In genomic region chr19:19192910-19193423, GRCh38 we compare ENCODE assay signal across 8 cellular contexts. TPM values are rescaled to one million over a fixed set of nuclear protein-coding genes. Genes with fewer than 3 reads are reported as not detected.
A peak's percentile ranks its signal among the peaks of the same experiment; 100 is the strongest.
DNase-seq lines count a peak whose midpoint lies in the region; ATAC-seq and TF ChIP-seq lines count a peak whose summit lies in the region.

No MANE protein-coding gene starts in this region.

- H3K4me1 ChIP-seq in CD4-positive, alpha-beta memory T cell (ENCODE audit: insufficient read depth, low read length): peaks cover 44% of the 10 kb centered on the region
- H3K4me1 ChIP-seq in HUES48 (ENCODE audit: control insufficient read depth, insufficient read depth, low read length): no peaks in the 10 kb centered on the region

- intact Hi-C loops in CD4-positive, alpha-beta memory T cell (cut with micrococcal nuclease): loop anchor here (1.0 to 5.0 kb wide), 8 partner anchors 10 to 470 kb away; partner anchors contain the start of genes ATP13A1, COPE, DDX49 and GATAD2A
- intact Hi-C loops in MCF 10A (cut with micrococcal nuclease): no loop called here

- peak overlapping the region; percentile 98 to 100 (median 99) for H3K27ac Mint-ChIP-seq in CD4-positive, alpha-beta memory T cell
- H3K27ac Mint-ChIP-seq in MCF 10A (ENCODE audit: low read depth, unreplicated experiment) (peak overlapping the region; percentile 99), mesothelial cell of epicardium (peak overlapping the region; percentile 99)

- H3K27me3 ChIP-seq in CD4-positive, alpha-beta memory T cell (ENCODE audit: insufficient read depth, low read length): no peaks in the 10 kb centered on the region
- no peaks in the 10 kb centered on the region for H3K27me3 ChIP-seq in HUES48 (ENCODE audit: control insufficient read depth, insufficient read depth, low read length)

- peaks cover 4 to 22% of the 10 kb centered on the region in 2 donors for H3K36me3 Mint-ChIP-seq in CD4-positive, alpha-beta memory T cell
- H3K36me3 Mint-ChIP-seq in MCF 10A (ENCODE audit: insufficient read depth, unreplicated experiment): peaks cover 28% of the 10 kb centered on the region
- peaks cover 7% of the 10 kb centered on the region for H3K36me3 Mint-ChIP-seq in mesothelial cell of epicardium

- H3K9ac ChIP-seq in HUES48 (ENCODE audit: low read depth, low read length): peak overlapping the region; percentile 53

- in situ Hi-C loops in GM13977 (cut with MboI; ENCODE audit: low pct_unique_long_range_greater_than_20kb, low sequenced_read_pairs, unreplicated experiment): no loop called here

- DNase-seq in CD4-positive, alpha-beta memory T cell: no peak
- DNase-seq in MCF 10A (ENCODE audit: unreplicated experiment) (no peak), mesothelial cell of epicardium (ENCODE audit: low spot score in 2 of 2, unreplicated experiment in 2 of 2) (no peak), GM13977 (ENCODE audit: low spot score) (no peak), SK-N-DZ (ENCODE audit: low spot score) (no peak)

- H3K9me3 ChIP-seq in CD4-positive, alpha-beta memory T cell (ENCODE audit: control insufficient read depth in 1 of 2, low read length in 2 of 2): no peaks in the 10 kb centered on the region
- no peaks in the 10 kb centered on the region for H3K9me3 ChIP-seq in HUES48 (ENCODE audit: control insufficient read depth, insufficient read depth, low read length)

- TSS peak; percentile 59 for BruUV-seq in MCF 10A (replicated peaks; lab: Mats Ljungman, UMichigan)

- POLR2A ChIA-PET in CD4-positive, alpha-beta memory T cell (lab: Charles Lee; ENCODE audit: partially characterized antibody): interaction anchor here (0.7 to 4.5 kb wide), 7 partner anchors 10 to 361 kb away, joined by 3 to 84 read pairs (median 4); partner anchors contain the start of genes COPE, DDX49, GATAD2A and MAU2
- POLR2A ChIA-PET in MCF 10A (lab: Yijun Ruan, JAX): interaction anchor here (0.9 to 4.5 kb wide), 3 partner anchors 10 to 226 kb away, joined by 3 to 64 read pairs (median 3); partner anchors contain the start of genes GATAD2A and NR2C2AP

- H3K36me3 ChIP-seq in CD4-positive, alpha-beta memory T cell (ENCODE audit: insufficient read depth, low read length): peaks cover 4% of the 10 kb centered on the region
- peaks cover 21% of the 10 kb centered on the region for H3K36me3 ChIP-seq in HUES48 (ENCODE audit: control insufficient read depth, insufficient read depth, low read length)

- no peak for TF ChIP-seq CTCF in MCF 10A (IDR thresholded peaks at IDR 0.05; ENCODE audit: unreplicated experiment)
- no peak for TF ChIP-seq CTCF in mesothelial cell of epicardium (IDR thresholded peaks at IDR 0.05; ENCODE audit: unreplicated experiment)
- TF ChIP-seq CTCF in GM13977 (IDR thresholded peaks at IDR 0.05; ENCODE audit: extremely low read depth, insufficient read depth, missing control alignments): no peak

- CTCF ChIA-PET in CD4-positive, alpha-beta memory T cell (lab: Charles Lee; ENCODE audit: partially characterized antibody): interaction anchor here (0.7 to 1.3 kb wide), 4 partner anchors 10 to 131 kb away, joined by 3 to 6 read pairs (median 3); partner anchors contain the start of gene NR2C2AP
- CTCF ChIA-PET in MCF 10A (lab: Yijun Ruan, JAX): interaction anchor here (0.5 to 1.8 kb wide), 2 partner anchors 10 to 169 kb away, joined by 4 read pairs; partner anchors contain the start of gene NR2C2AP

- H3K4me1 Mint-ChIP-seq in CD4-positive, alpha-beta memory T cell: peaks cover 18 to 55% (median 37%) of the 10 kb centered on the region in 4 donors
- H3K4me1 Mint-ChIP-seq in MCF 10A (ENCODE audit: insufficient read depth, unreplicated experiment): peaks cover 13% of the 10 kb centered on the region
- H3K4me1 Mint-ChIP-seq in mesothelial cell of epicardium: peaks cover 31% of the 10 kb centered on the region

- peak overlapping the region; percentile 95 to 99 (median 98) for H3K4me3 Mint-ChIP-seq in CD4-positive, alpha-beta memory T cell
- H3K4me3 Mint-ChIP-seq in MCF 10A (ENCODE audit: unreplicated experiment) (peak overlapping the region; percentile 94), mesothelial cell of epicardium (peak overlapping the region; percentile 98)

- no peaks in the 10 kb centered on the region for H3K27me3 Mint-ChIP-seq in CD4-positive, alpha-beta memory T cell
- H3K27me3 Mint-ChIP-seq in MCF 10A (ENCODE audit: insufficient read depth, unreplicated experiment) (no peaks in the 10 kb centered on the region), mesothelial cell of epicardium (ENCODE audit: low read depth) (no peaks in the 10 kb centered on the region)

- ATAC-seq in HG03108 (IDR thresholded peaks at IDR 0.05; ENCODE audit: unreplicated experiment) (no peak), GM19467 (IDR thresholded peaks at IDR 0.05; ENCODE audit: unreplicated experiment) (no peak)

- H3K27ac ChIP-seq in CD4-positive, alpha-beta memory T cell (ENCODE audit: low read depth, low read length): peak overlapping the region; percentile 100
- H3K27ac ChIP-seq in HUES48 (ENCODE audit: low read depth, low read length): peak overlapping the region; percentile 66

- no peaks in the 10 kb centered on the region for H3K9me3 Mint-ChIP-seq in CD4-positive, alpha-beta memory T cell
- H3K9me3 Mint-ChIP-seq in MCF 10A (ENCODE audit: unreplicated experiment) (no peaks in the 10 kb centered on the region), mesothelial cell of epicardium (no peaks in the 10 kb centered on the region)

- peak overlapping the region; percentile 86 to 100 for H3K4me3 ChIP-seq in CD4-positive, alpha-beta memory T cell (ENCODE audit: low read length in 2 of 2)
- H3K4me3 ChIP-seq in HUES48 (ENCODE audit: low read depth, low read length): peak overlapping the region; percentile 74

RNA-seq across cellular contexts. Expression of gene RFXANK, which starts 0.9 kb away (rescaled TPM):
- 10 to 100 TPM; 69.5 to 77.2 TPM for total RNA-seq in CD4-positive, alpha-beta memory T cell
- 10 to 100 TPM; 67.6 to 81.4 TPM for polyA plus RNA-seq in CD4-positive, alpha-beta memory T cell
- total RNA-seq in MCF 10A (2022): 115 and 118 TPM in 2 replicates
- total RNA-seq in mesothelial cell of epicardium: 90.4 to 93.6 TPM (median 92.0 TPM) in 3 replicates
- polyA plus RNA-seq in SK-N-DZ (2014; cell fraction: cytosol; rRNA removed): 52.7 and 64.4 TPM in 2 replicates
- 103 and 124 TPM in 2 replicates for polyA plus RNA-seq in SK-N-DZ (2014; cell fraction: nucleus; rRNA removed)

RNA-seq across cellular contexts. Expression of gene BORCS8, which starts 1.0 kb away (rescaled TPM):
- total RNA-seq in CD4-positive, alpha-beta memory T cell: 10 to 100 TPM; 36.0 to 41.2 TPM
- 10 to 100 TPM; 24.4 to 29.2 TPM for polyA plus RNA-seq in CD4-positive, alpha-beta memory T cell
- total RNA-seq in MCF 10A (2022) (25.4 and 26.3 TPM in 2 replicates), mesothelial cell of epicardium (26.4 to 28.4 TPM (median 26.7 TPM) in 3 replicates)
- 19.5 and 32.7 TPM in 2 replicates for polyA plus RNA-seq in SK-N-DZ (2014; cell fraction: cytosol; rRNA removed)
- polyA plus RNA-seq in SK-N-DZ (2014; cell fraction: nucleus; rRNA removed): 22.7 and 25.5 TPM in 2 replicates

RNA-seq across cellular contexts. Expression of gene NR2C2AP, which starts 10.2 kb away (rescaled TPM):
- total RNA-seq in CD4-positive, alpha-beta memory T cell: 10 to 100 TPM; 25.1 to 28.6 TPM
- 10 to 100 TPM; 32.0 to 33.2 TPM for polyA plus RNA-seq in CD4-positive, alpha-beta memory T cell
- total RNA-seq in MCF 10A (2022): 13.4 and 20.6 TPM in 2 replicates
- total RNA-seq in mesothelial cell of epicardium: 9.4 to 11.8 TPM (median 10.1 TPM) in 3 replicates
- 45.5 and 49.9 TPM in 2 replicates for polyA plus RNA-seq in SK-N-DZ (2014; cell fraction: cytosol; rRNA removed)
- 59.5 and 64.6 TPM in 2 replicates for polyA plus RNA-seq in SK-N-DZ (2014; cell fraction: nucleus; rRNA removed)

RNA-seq across cellular contexts. Expression of gene NCAN, which starts 18.8 kb away (rescaled TPM):
- not detected for total RNA-seq in CD4-positive, alpha-beta memory T cell
- not detected for polyA plus RNA-seq in CD4-positive, alpha-beta memory T cell
- total RNA-seq in MCF 10A (2022): not detected in 2 replicates
- total RNA-seq in mesothelial cell of epicardium: 0.02 to 0.29 TPM (median 0.07 TPM) in 3 replicates
- polyA plus RNA-seq in SK-N-DZ (2014; cell fraction: cytosol; rRNA removed): 14.0 and 19.3 TPM in 2 replicates
- polyA plus RNA-seq in SK-N-DZ (2014; cell fraction: nucleus; rRNA removed): 6.8 and 8.4 TPM in 2 replicates

RNA-seq across cellular contexts. Expression of gene MEF2B, which starts 22.9 kb away (rescaled TPM):
- 1 to 10 TPM; 3.1 to 5.2 TPM for total RNA-seq in CD4-positive, alpha-beta memory T cell
- polyA plus RNA-seq in CD4-positive, alpha-beta memory T cell: under 1 TPM in 1 of 2 donors, not detected in 1; 0.71 TPM
- total RNA-seq in MCF 10A (2022): 1.4 TPM in 2 replicates
- 1.4 to 2.9 TPM (median 2.8 TPM) in 3 replicates for total RNA-seq in mesothelial cell of epicardium
- polyA plus RNA-seq in SK-N-DZ (2014; cell fraction: cytosol; rRNA removed): 0.30 TPM in 1 of 2 replicates, not detected in the other
- polyA plus RNA-seq in SK-N-DZ (2014; cell fraction: nucleus; rRNA removed): 0.18 TPM in 1 of 2 replicates, not detected in the other
